Comparison of ENCODE assay signal across 10 cellular contexts in the genomic region with DNA sequence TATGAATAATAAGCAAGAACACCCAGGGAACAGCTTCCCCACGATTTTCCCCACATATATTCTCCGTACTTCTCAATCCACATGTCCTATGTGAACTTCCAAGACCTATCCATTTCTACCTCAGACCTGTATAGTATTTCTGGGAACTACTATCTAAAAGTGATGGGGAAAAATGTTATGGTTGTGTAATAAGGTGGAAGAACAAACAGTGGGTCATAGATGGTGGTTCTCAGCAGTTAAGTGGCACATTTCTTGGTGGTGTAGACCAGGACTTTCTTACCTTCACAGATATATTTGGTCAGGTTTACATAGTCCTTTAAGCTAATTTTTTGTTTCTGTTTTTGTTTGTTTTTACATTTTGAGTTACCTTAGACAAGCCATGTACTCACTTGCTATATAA.
"Had no signal": no experiment of that assay in that cellular context is flagged by ENCODE, and none has a peak within 500 bp of the region (broad histone marks: within the 10 kb centered on the region; RNA-seq: fewer than 3 reads in every experiment).

No MANE protein-coding gene starts in this region.

- FAIRE-seq: H54 had no signal

- H3K9ac ChIP-seq: GM23248 had no signal

- H3K27ac ChIP-seq: GM23248 had no signal

- H3K9me3 ChIP-seq: HAP-1 had no signal

- H3K4me2 ChIP-seq: GM23338 had no signal

- H3K4me3 ChIP-seq: GM23248, GM23338, HAP-1 had no signal

- H3K36me3 ChIP-seq: HAP-1 had no signal

- ATAC-seq: GM23338, HCT116 had no signal

- DNase-seq: GM23248, GOT3, H7, H9, HCEC 1CT, HFFc6 had no signal

- H3K4me1 ChIP-seq: HAP-1 had no signal

- H2AFZ ChIP-seq: GM23248, GM23338 had no signal
